15 cellular contexts compared by ENCODE assay signal in the genomic region with DNA sequence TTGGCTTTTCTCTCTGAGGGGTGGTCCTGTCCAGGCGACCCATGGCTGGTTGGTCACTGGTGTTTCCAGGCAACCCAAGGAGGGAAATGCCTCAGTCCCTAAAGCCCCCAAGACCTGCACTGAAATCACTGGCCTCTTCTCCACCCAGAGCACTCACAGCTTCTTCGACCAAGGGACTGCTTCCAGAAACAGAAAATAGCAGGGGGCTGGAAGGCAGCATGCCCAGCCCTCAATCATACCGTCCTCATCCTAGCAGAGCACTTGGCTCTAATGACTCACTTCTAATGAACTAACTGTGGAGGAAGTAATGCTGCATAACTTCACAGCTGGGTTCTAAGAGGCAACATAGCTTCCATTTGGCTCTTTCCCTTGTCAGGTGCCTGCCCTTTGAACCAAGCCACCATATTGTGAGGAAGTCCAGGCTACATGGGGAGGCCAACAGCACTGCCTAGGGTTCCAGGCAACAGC. TPM values are rescaled to one million over a fixed set of nuclear protein-coding genes. Genes with fewer than 3 reads are reported as not detected.
DNase-seq lines count a peak whose midpoint lies in the region; ATAC-seq and TF ChIP-seq lines count a peak whose summit lies in the region.
"Had no signal": no experiment of that assay in that cellular context is flagged by ENCODE, and none has a peak within 500 bp of the region (broad histone marks: within the 10 kb centered on the region; RNA-seq: fewer than 3 reads in every experiment).

No MANE protein-coding gene starts in this region.

- peaks cover 11% of the 10 kb centered on the region for H3K79me2 ChIP-seq in fibroblast of lung (ENCODE audit: control insufficient read depth, insufficient read depth, low read length)

- H3K4me1 Mint-ChIP-seq in stimulated activated effector memory CD8-positive, alpha-beta T cell treated with anti-CD3 and anti-CD28 coated beads, Interleukin-12 subunit alpha, Interleukin-12 subunit beta, amount 100 ng/mL, for 72 hours, result peaks cover 5% of the 10 kb centered on the region
- H3K4me1 Mint-ChIP-seq: activated naive CD4-positive, alpha-beta T cell treated with anti-CD3 and anti-CD28 coated beads, Interleukin-2, amount 10 ng/mL, durations not matched to agents 7 days and 5 days had no signal

- H3K27ac Mint-ChIP-seq in stimulated activated effector memory CD8-positive, alpha-beta T cell treated with anti-CD3 and anti-CD28 coated beads, Interleukin-12 subunit alpha, Interleukin-12 subunit beta, amount 100 ng/mL, for 72 hours, result no peak overlapping the region
- H3K27ac Mint-ChIP-seq: activated naive CD4-positive, alpha-beta T cell treated with anti-CD3 and anti-CD28 coated beads, Interleukin-2, amount 10 ng/mL, durations not matched to agents 7 days and 5 days had no signal

- no peak overlapping the region for H2AFZ ChIP-seq in fibroblast of lung (ENCODE audit: low read length)

- TF ChIP-seq CTCF in RWPE2 (IDR thresholded peaks at IDR 0.05; ENCODE audit: poor library complexity, severe bottlenecking) (no peak), fibroblast of lung (conservative IDR thresholded peaks at IDR 0.05 in 1 of 2, IDR thresholded peaks at IDR 0.05 in 1 of 2; ENCODE audit: low read depth in 1 of 2, low read length in 2 of 2) (no peak), prostate gland (IDR thresholded peaks at IDR 0.05) (no peak)

- H3K27ac ChIP-seq in RWPE2 (ENCODE audit: poor library complexity, severe bottlenecking) (peak overlapping the region; percentile 98), fibroblast of lung (ENCODE audit: insufficient read depth, low read length) (peak overlapping the region; percentile 95), prostate gland (peak overlapping the region; percentile 20 to 25)

- H3K9ac ChIP-seq in fibroblast of lung (ENCODE audit: insufficient read depth, low read length), result no peak overlapping the region

- peaks cover 14% of the 10 kb centered on the region for H3K36me3 ChIP-seq in RWPE2 (ENCODE audit: low read depth)
- H3K36me3 ChIP-seq in fibroblast of lung (ENCODE audit: control insufficient read depth, insufficient read depth, low read length), result peaks cover 2% of the 10 kb centered on the region
- no peaks in the 10 kb centered on the region for H3K36me3 ChIP-seq in prostate gland
- H3K36me3 ChIP-seq: BE2C, esophagus squamous epithelium had no signal

- intact Hi-C loops in prostate gland (cut with DNase I), result no loop called here

- no peaks in the 10 kb centered on the region for H3K36me3 Mint-ChIP-seq in stimulated activated effector memory CD8-positive, alpha-beta T cell treated with anti-CD3 and anti-CD28 coated beads, Interleukin-12 subunit alpha, Interleukin-12 subunit beta, amount 100 ng/mL, for 72 hours
- H3K36me3 Mint-ChIP-seq: activated naive CD4-positive, alpha-beta T cell treated with anti-CD3 and anti-CD28 coated beads, Interleukin-2, amount 10 ng/mL, durations not matched to agents 7 days and 5 days had no signal

- WGBS in prostate gland, result 86% methylated on average over 3 of the region's 3 CpGs

- ATAC-seq in RWPE2 (ENCODE audit: low read depth), result no peak
- no peak for ATAC-seq in stimulated activated effector memory CD8-positive, alpha-beta T cell treated with anti-CD3 and anti-CD28 coated beads, Interleukin-12 subunit alpha, Interleukin-12 subunit beta, amount 100 ng/mL, for 72 hours

- no peaks in the 10 kb centered on the region for H3K9me3 ChIP-seq in RWPE2 (ENCODE audit: severe bottlenecking)
- no peaks in the 10 kb centered on the region for H3K9me3 ChIP-seq in fibroblast of lung (ENCODE audit: control insufficient read depth, insufficient read depth, low read depth, low read length)
- no peaks in the 10 kb centered on the region for H3K9me3 ChIP-seq in prostate gland
- H3K9me3 ChIP-seq: BE2C, esophagus squamous epithelium had no signal

- H3K4me1 ChIP-seq in RWPE2 (ENCODE audit: insufficient read depth, poor library complexity, severe bottlenecking), result peaks cover 47% of the 10 kb centered on the region
- peaks cover 82% of the 10 kb centered on the region for H3K4me1 ChIP-seq in fibroblast of lung (ENCODE audit: control insufficient read depth, extremely low read depth, insufficient read depth, low read length)
- no peaks in the 10 kb centered on the region for H3K4me1 ChIP-seq in prostate gland (replicated peaks)

- H3K4me3 ChIP-seq in RWPE2 (ENCODE audit: severe bottlenecking) (no peak overlapping the region), fibroblast of lung (replicated peaks in 1 of 4; ENCODE audit: control extremely low read depth in 1 of 4, insufficient read depth in 1 of 4, low read depth in 3 of 4, low read length in 4 of 4) (no peak overlapping the region), prostate gland (no peak overlapping the region)
- H3K4me3 ChIP-seq: esophagus squamous epithelium had no signal

- H3K27me3 ChIP-seq in RWPE2 (ENCODE audit: insufficient read depth, poor library complexity, severe bottlenecking) (no peaks in the 10 kb centered on the region), fibroblast of lung (ENCODE audit: control insufficient read depth, insufficient read depth, low read length) (no peaks in the 10 kb centered on the region), prostate gland (replicated peaks; ENCODE audit: insufficient read depth) (no peaks in the 10 kb centered on the region)
- H3K27me3 ChIP-seq: BE2C, esophagus squamous epithelium had no signal

- no peaks in the 10 kb centered on the region for H4K20me1 ChIP-seq in fibroblast of lung (ENCODE audit: control insufficient read depth, extremely low read depth, insufficient read depth, low read length)

- no peaks in the 10 kb centered on the region for H3K9me3 Mint-ChIP-seq in stimulated activated effector memory CD8-positive, alpha-beta T cell treated with anti-CD3 and anti-CD28 coated beads, Interleukin-12 subunit alpha, Interleukin-12 subunit beta, amount 100 ng/mL, for 72 hours
- H3K9me3 Mint-ChIP-seq: activated naive CD4-positive, alpha-beta T cell treated with anti-CD3 and anti-CD28 coated beads, Interleukin-2, amount 10 ng/mL, durations not matched to agents 7 days and 5 days had no signal

- H3K4me3 Mint-ChIP-seq in stimulated activated effector memory CD8-positive, alpha-beta T cell treated with anti-CD3 and anti-CD28 coated beads, Interleukin-12 subunit alpha, Interleukin-12 subunit beta, amount 100 ng/mL, for 72 hours, result no peak overlapping the region
- H3K4me3 Mint-ChIP-seq: activated naive CD4-positive, alpha-beta T cell treated with anti-CD3 and anti-CD28 coated beads, Interleukin-2, amount 10 ng/mL, durations not matched to agents 7 days and 5 days had no signal

- no peak overlapping the region for H3K4me2 ChIP-seq in fibroblast of lung (ENCODE audit: extremely low read depth, insufficient read depth, low read length)

- no peak for TF ChIP-seq POLR2A in prostate gland (IDR thresholded peaks at IDR 0.05)

- DNase-seq in EL, result peak; percentile 57
- DNase-seq in RWPE2 (ENCODE audit: low spot score), result no peak
- DNase-seq in fibroblast of lung (ENCODE audit: low read depth in 2 of 2), result peak in 1 of 2 donors; percentile 71
- no peak for DNase-seq in prostate gland (ENCODE audit: low spot score)
- no peak for DNase-seq in iPS-NIHi11 (ENCODE audit: low spot score)
- no peak for DNase-seq in activated CD4-positive, CD25-positive, alpha-beta regulatory T cell (lab: John Stamatoyannopoulos, UW)
- no peak for DNase-seq in NCI-H2029 (lab: John Stamatoyannopoulos, UW)
- DNase-seq in stimulated activated effector memory CD8-positive, alpha-beta T cell treated with anti-CD3 and anti-CD28 coated beads, Interleukin-12 subunit alpha, Interleukin-12 subunit beta, amount 100 ng/mL, for 72 hours (ENCODE audit: low spot score in 2 of 2), result no peak
- DNase-seq: activated naive CD4-positive, alpha-beta T cell treated with anti-CD3 and anti-CD28 coated beads, Interleukin-2, amount 10 ng/mL, durations not matched to agents 7 days and 5 days; BE2C; DMS153; esophagus squamous epithelium; NCI-H1417 treated with DMSO at 0.1 percent for 48 hours; NCI-H748 treated with DMSO at 0.1 percent for 48 hours; SIG-M5 had no signal

RNA-seq across cellular contexts. Expression of a gene that starts 27.6 kb away (rescaled TPM):
- total RNA-seq in fibroblast of lung, result 387 and 1,064 TPM in 2 replicates
- 1,283 and 1,566 TPM in 2 replicates for polyA plus RNA-seq in fibroblast of lung
- polyA plus RNA-seq in fibroblast of lung (2012), result 748 and 845 TPM in 2 replicates
- polyA minus RNA-seq in fibroblast of lung (ENCODE audit: low replicate concordance), result 440 and 622 TPM in 2 replicates
- 100 to 1,000 TPM; 160 to 273 TPM for total RNA-seq in prostate gland

Comparison
In these comparisons a context has a peak if more than half of its experiments do, and no peak if none do; other contexts are left out.
1. H3K27ac ChIP-seq: peak in every context shown above with its lines; median percentile 98 in RWPE2; 95 in fibroblast of lung; 22 in prostate gland.